Comparison of ENCODE assay signal across 12 cellular contexts in genomic region chr11:12196335-12196734, GRCh38.
DNase-seq lines count a peak whose midpoint lies in the region; ATAC-seq and TF ChIP-seq lines count a peak whose summit lies in the region.
"Had no signal": no experiment of that assay in that cellular context is flagged by ENCODE, and none has a peak within 500 bp of the region (broad histone marks: within the 10 kb centered on the region; RNA-seq: fewer than 3 reads in every experiment).

No MANE protein-coding gene starts in this region.

- peak overlapping the region; percentile 97 for H3K4me3 Mint-ChIP-seq in stimulated activated naive CD8-positive, alpha-beta T cell treated with anti-CD3 and anti-CD28 coated beads, Interleukin-15, Interleukin-2, amounts not matched to agents 100 ng/mL and 50 ng/mL, for 24 hours
- peak overlapping the region; percentile 95 for H3K4me3 Mint-ChIP-seq in activated T-helper 17 cell treated with anti-CD3 and anti-CD28 coated beads, Interleukin-2, amount 50 U/mL, for 72 hours
- H3K4me3 Mint-ChIP-seq: stimulated activated memory B cell treated with anti-CD40 and anti-IgM and Interleukin-4, amounts not matched to agents 10 μg/mL and 1 μg/mL and 100 μg/mL, for 72 hours had no signal

- TF ChIP-seq CTCF in lower lobe of right lung (IDR thresholded peaks at IDR 0.05): no peak
- TF ChIP-seq CTCF in ovary (IDR thresholded peaks at IDR 0.05): no peak

- intact Hi-C loops in lower lobe of right lung (cut with DNase I) (no loop called here), ovary (cut with DNase I) (no loop called here)

- 89 to 97% (median 94%) methylated on average over 2 of the region's 2 CpGs for WGBS in ovary, 3 donors

- peaks cover 7% of the 10 kb centered on the region for H3K36me3 ChIP-seq in lower lobe of right lung
- no peaks in the 10 kb centered on the region for H3K36me3 ChIP-seq in ovary
- H3K36me3 ChIP-seq: adrenal gland had no signal

- no peaks in the 10 kb centered on the region for H3K27me3 ChIP-seq in lower lobe of right lung (ENCODE audit: low read depth)
- H3K27me3 ChIP-seq in ovary: no peaks in the 10 kb centered on the region
- H3K27me3 ChIP-seq: adrenal gland had no signal

- ATAC-seq in stimulated activated naive CD8-positive, alpha-beta T cell treated with anti-CD3 and anti-CD28 coated beads, Interleukin-15, Interleukin-2, amounts not matched to agents 100 U/mL and 50 U/mL, for 24 hours: no peak
- peak; percentile 36 for ATAC-seq in activated T-helper 17 cell treated with anti-CD3 and anti-CD28 coated beads, Interleukin-2, amount 50 U/mL, for 72 hours (replicated peaks)
- no peak for ATAC-seq in lower lobe of right lung
- no peak for ATAC-seq in HG02678 (IDR thresholded peaks at IDR 0.05; ENCODE audit: unreplicated experiment)
- ATAC-seq in HG02884 (IDR thresholded peaks at IDR 0.05; ENCODE audit: unreplicated experiment): no peak
- ATAC-seq: stimulated activated memory B cell treated with anti-CD40 and anti-IgM and Interleukin-4, amounts not matched to agents 10 μg/mL and 1 μg/mL and 100 μg/mL, for 72 hours had no signal

- peaks cover 59% of the 10 kb centered on the region for H3K36me3 Mint-ChIP-seq in stimulated activated naive CD8-positive, alpha-beta T cell treated with anti-CD3 and anti-CD28 coated beads, Interleukin-15, Interleukin-2, amounts not matched to agents 100 ng/mL and 50 ng/mL, for 24 hours (ENCODE audit: low read depth)
- H3K36me3 Mint-ChIP-seq in activated T-helper 17 cell treated with anti-CD3 and anti-CD28 coated beads, Interleukin-2, amount 50 U/mL, for 72 hours (ENCODE audit: low read depth): peaks cover 58% of the 10 kb centered on the region
- H3K36me3 Mint-ChIP-seq: stimulated activated memory B cell treated with anti-CD40 and anti-IgM and Interleukin-4, amounts not matched to agents 10 μg/mL and 1 μg/mL and 100 μg/mL, for 72 hours had no signal

- no peaks in the 10 kb centered on the region for H3K9me3 ChIP-seq in lower lobe of right lung
- no peaks in the 10 kb centered on the region for H3K9me3 ChIP-seq in ovary
- H3K9me3 ChIP-seq: adrenal gland had no signal

- H3K4me1 ChIP-seq in lower lobe of right lung (peaks cover 35% of the 10 kb centered on the region), ovary (ENCODE audit: insufficient read depth) (peaks cover 15% of the 10 kb centered on the region)

- no peaks in the 10 kb centered on the region for H3K9me3 Mint-ChIP-seq in stimulated activated naive CD8-positive, alpha-beta T cell treated with anti-CD3 and anti-CD28 coated beads, Interleukin-15, Interleukin-2, amounts not matched to agents 100 ng/mL and 50 ng/mL, for 24 hours
- H3K9me3 Mint-ChIP-seq in activated T-helper 17 cell treated with anti-CD3 and anti-CD28 coated beads, Interleukin-2, amount 50 U/mL, for 72 hours: no peaks in the 10 kb centered on the region
- H3K9me3 Mint-ChIP-seq: stimulated activated memory B cell treated with anti-CD40 and anti-IgM and Interleukin-4, amounts not matched to agents 10 μg/mL and 1 μg/mL and 100 μg/mL, for 72 hours had no signal

- no peak for TF ChIP-seq POLR2A in ovary (IDR thresholded peaks at IDR 0.05)

- H3K4me1 Mint-ChIP-seq in stimulated activated naive CD8-positive, alpha-beta T cell treated with anti-CD3 and anti-CD28 coated beads, Interleukin-15, Interleukin-2, amounts not matched to agents 100 ng/mL and 50 ng/mL, for 24 hours (ENCODE audit: low read depth): peaks cover 85% of the 10 kb centered on the region
- peaks cover 48% of the 10 kb centered on the region for H3K4me1 Mint-ChIP-seq in activated T-helper 17 cell treated with anti-CD3 and anti-CD28 coated beads, Interleukin-2, amount 50 U/mL, for 72 hours
- H3K4me1 Mint-ChIP-seq: stimulated activated memory B cell treated with anti-CD40 and anti-IgM and Interleukin-4, amounts not matched to agents 10 μg/mL and 1 μg/mL and 100 μg/mL, for 72 hours had no signal

- H3K27ac Mint-ChIP-seq in stimulated activated naive CD8-positive, alpha-beta T cell treated with anti-CD3 and anti-CD28 coated beads, Interleukin-15, Interleukin-2, amounts not matched to agents 100 ng/mL and 50 ng/mL, for 24 hours: peak overlapping the region; percentile 98
- peak overlapping the region; percentile 96 for H3K27ac Mint-ChIP-seq in activated T-helper 17 cell treated with anti-CD3 and anti-CD28 coated beads, Interleukin-2, amount 50 U/mL, for 72 hours
- H3K27ac Mint-ChIP-seq: stimulated activated memory B cell treated with anti-CD40 and anti-IgM and Interleukin-4, amounts not matched to agents 10 μg/mL and 1 μg/mL and 100 μg/mL, for 72 hours had no signal

- DNase-seq in stimulated activated naive CD8-positive, alpha-beta T cell treated with anti-CD3 and anti-CD28 coated beads, Interleukin-15, Interleukin-2, amounts not matched to agents 100 U/mL and 50 U/mL, for 24 hours: no peak
- DNase-seq in lower lobe of right lung (no peak), NCI-H2196 (lab: John Stamatoyannopoulos, UW; ENCODE audit: unreplicated experiment) (no peak), ovary (no peak)
- DNase-seq: adrenal gland, GOT3, NCI-H2107 had no signal

- no peak for TF ChIP-seq EP300 in ovary (IDR thresholded peaks at IDR 0.05)

- H3K4me3 ChIP-seq in lower lobe of right lung (peak overlapping the region; percentile 23), ovary (no peak overlapping the region)
- H3K4me3 ChIP-seq: adrenal gland had no signal

- no peaks in the 10 kb centered on the region for H3K27me3 Mint-ChIP-seq in stimulated activated naive CD8-positive, alpha-beta T cell treated with anti-CD3 and anti-CD28 coated beads, Interleukin-15, Interleukin-2, amounts not matched to agents 100 ng/mL and 50 ng/mL, for 24 hours
- no peaks in the 10 kb centered on the region for H3K27me3 Mint-ChIP-seq in activated T-helper 17 cell treated with anti-CD3 and anti-CD28 coated beads, Interleukin-2, amount 50 U/mL, for 72 hours

- peak overlapping the region; percentile 46 for H3K27ac ChIP-seq in lower lobe of right lung
- H3K27ac ChIP-seq in ovary: no peak overlapping the region
- H3K27ac ChIP-seq: adrenal gland had no signal
